In the genomic region with DNA sequence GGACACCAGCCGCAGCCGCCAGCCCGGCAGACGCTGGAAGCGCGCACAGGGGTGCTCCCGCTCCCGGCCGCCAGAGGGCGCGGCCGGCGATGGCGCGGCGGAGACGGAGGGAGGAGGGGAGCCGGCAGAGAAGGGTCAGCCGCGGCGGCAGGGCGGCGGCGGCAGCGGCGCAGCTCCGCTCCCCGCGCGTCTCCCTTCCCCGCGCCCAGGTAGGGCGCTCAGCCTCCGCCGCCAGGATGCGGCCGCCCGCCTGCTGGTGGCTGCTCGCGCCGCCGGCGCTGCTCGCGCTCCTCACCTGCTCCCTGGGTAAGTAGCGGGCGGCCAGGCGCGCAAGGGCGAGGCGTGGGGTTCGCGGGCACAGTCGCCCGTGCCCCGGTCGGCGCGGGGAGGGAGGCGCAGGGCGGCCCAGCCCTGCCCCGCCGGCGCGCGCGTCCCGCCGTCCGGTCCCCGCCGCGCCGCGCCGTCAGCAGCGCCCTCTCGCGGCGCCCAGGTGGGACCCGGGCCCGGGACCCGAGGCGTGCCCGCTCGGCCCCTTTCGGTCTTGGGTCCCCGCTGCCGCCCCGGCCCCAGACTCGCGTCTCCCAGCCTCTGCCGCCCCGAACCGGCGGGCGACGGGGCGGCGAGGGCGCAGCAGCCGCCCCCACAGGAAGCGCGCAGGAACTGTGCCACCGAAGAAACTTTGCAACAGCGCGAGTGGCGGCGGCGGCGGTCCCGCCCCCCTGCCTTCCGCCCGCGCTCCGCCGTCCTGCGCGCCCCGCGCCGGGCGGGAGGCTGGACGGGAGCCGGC, we compare ENCODE assay signal across 8 cellular contexts. TPM values are rescaled to one million over a fixed set of nuclear protein-coding genes. Genes with fewer than 3 reads are reported as not detected.
DNase-seq lines count a peak whose midpoint lies in the region; ATAC-seq and TF ChIP-seq lines count a peak whose summit lies in the region.

A gene (plus strand): TSS at position 127 of the 787 bp plus-strand sequence. CDS start 110 bp downstream, at position 237.

- H3K4me1 ChIP-seq in KMS-11 (ENCODE audit: low read depth, poor library complexity, severe bottlenecking) (peaks cover 6% of the 10 kb centered on the region), SJSA1 (replicated peaks) (peaks cover 28% of the 10 kb centered on the region), gastroesophageal sphincter (peaks cover 0 to 36% (median 7%) of the 10 kb centered on the region in 3 donors), neutrophil (ENCODE audit: control insufficient read depth in 1 of 2, insufficient read depth in 1 of 2, low read depth in 1 of 2, low read length in 1 of 2) (peaks cover 20 to 42% of the 10 kb centered on the region in 2 experiments)

- ATAC-seq in GM21737 (IDR thresholded peaks at IDR 0.05; ENCODE audit: unreplicated experiment) (peak; percentile 84), gastroesophageal sphincter (peak; percentile 95)

- H3K27me3 Mint-ChIP-seq in activated naive CD4-positive, alpha-beta T cell treated with anti-CD3 and anti-CD28 coated beads for 36 hours (ENCODE audit: low read depth): no peaks in the 10 kb centered on the region

- CTCF ChIA-PET in activated naive CD4-positive, alpha-beta T cell treated with anti-CD3 and anti-CD28 coated beads for 36 hours (lab: Charles Lee): interaction anchor here (1.2 to 2.3 kb wide), 5 partner anchors 12 to 129 kb away, joined by 3 to 6 read pairs (median 4); no protein-coding TSS in a partner anchor

- H3K9me3 Mint-ChIP-seq in activated naive CD4-positive, alpha-beta T cell treated with anti-CD3 and anti-CD28 coated beads for 36 hours: no peaks in the 10 kb centered on the region

- intact Hi-C loops in activated naive CD4-positive, alpha-beta T cell treated with anti-CD3 and anti-CD28 coated beads for 36 hours (cut with micrococcal nuclease): loop anchor here (1.0 to 10.0 kb wide), 7 partner anchors 38 to 1605 kb away; a partner anchor contains a TSS

- TF ChIP-seq EP300 in gastroesophageal sphincter (IDR thresholded peaks at IDR 0.05): no peak

- H3K27ac Mint-ChIP-seq in activated naive CD4-positive, alpha-beta T cell treated with anti-CD3 and anti-CD28 coated beads for 36 hours: peak within 1 kb of the TSS; percentile 68

- WGBS in gastroesophageal sphincter (ENCODE audit: low coverage in 1 of 2), 2 donors: no CpG with 5 or more reads among the region's 125 CpGs

- peak within 1 kb of the TSS; percentile 67 for H3K27ac ChIP-seq in KMS-11
- H3K27ac ChIP-seq in SJSA1: peak within 1 kb of the TSS; percentile 88
- peak within 1 kb of the TSS; percentile 75 to 99 (median 97) for H3K27ac ChIP-seq in gastroesophageal sphincter
- H3K27ac ChIP-seq in neutrophil: peak within 1 kb of the TSS; percentile 88
- peak within 1 kb of the TSS; percentile 23 for H3K27ac ChIP-seq in substantia nigra (ENCODE audit: low read depth, low read length, poor library complexity, severe bottlenecking)

- peak within 1 kb of the TSS; percentile 60; the same call in 1 of the 2 replicates for H3K9ac ChIP-seq in KMS-11

- DNase-seq in EH (ENCODE audit: low read depth) (peak; percentile 79), SJSA1 (ENCODE audit: low read depth in 1 of 2, low spot score in 2 of 2) (peak; percentile 68 to 85), substantia nigra (lab: John Stamatoyannopoulos, UW) (peak in 46 of 49 donors; percentile 19 to 80 (median 58))
- peak; percentile 65 for DNase-seq in activated naive CD4-positive, alpha-beta T cell treated with anti-CD3 and anti-CD28 coated beads for 36 hours

- H2AFZ ChIP-seq in KMS-11 (ENCODE audit: low read depth): peak within 1 kb of the TSS; percentile 67

- peak; percentile 19 to 43 for TF ChIP-seq POLR2A in gastroesophageal sphincter (IDR thresholded peaks at IDR 0.05)

- no peaks in the 10 kb centered on the region for H3K79me2 ChIP-seq in KMS-11 (ENCODE audit: insufficient read depth, low read depth)

- no peaks in the 10 kb centered on the region for H3K36me3 Mint-ChIP-seq in activated naive CD4-positive, alpha-beta T cell treated with anti-CD3 and anti-CD28 coated beads for 36 hours (ENCODE audit: low read depth)

- no peaks in the 10 kb centered on the region for H4K20me1 ChIP-seq in KMS-11 (ENCODE audit: insufficient read depth)

- H3K27me3 ChIP-seq in KMS-11 (ENCODE audit: insufficient read depth, low read depth) (no peaks in the 10 kb centered on the region), SJSA1 (replicated peaks) (no peaks in the 10 kb centered on the region), gastroesophageal sphincter (no peaks in the 10 kb centered on the region), neutrophil (no peaks in the 10 kb centered on the region)

- H3K4me3 ChIP-seq in KMS-11 (IDR thresholded peaks at IDR 0.05; ENCODE audit: insufficient read depth, low read depth, low read length): no peak within 1 kb of the TSS
- H3K4me3 ChIP-seq in SJSA1: peak within 1 kb of the TSS; percentile 99
- H3K4me3 ChIP-seq in gastroesophageal sphincter: peak within 1 kb of the TSS; percentile 71 to 78
- peak within 1 kb of the TSS; percentile 69 to 71 for H3K4me3 ChIP-seq in neutrophil (ENCODE audit: low read depth in 1 of 2, low read length in 1 of 2)

- peaks cover 5% of the 10 kb centered on the region; the same call in 1 of the 2 replicates for H3K9me3 ChIP-seq in SJSA1 (replicated peaks)
- no peaks in the 10 kb centered on the region for H3K9me3 ChIP-seq in gastroesophageal sphincter
- H3K9me3 ChIP-seq in neutrophil: no peaks in the 10 kb centered on the region

- H3K36me3 ChIP-seq in KMS-11 (ENCODE audit: insufficient read depth) (no peaks in the 10 kb centered on the region), SJSA1 (peaks cover 9% of the 10 kb centered on the region), gastroesophageal sphincter (no peaks in the 10 kb centered on the region), neutrophil (no peaks in the 10 kb centered on the region)

- TF ChIP-seq CTCF in KMS-11 (conservative IDR thresholded peaks at IDR 0.05; ENCODE audit: low read depth, low read length) (0 out of 2 replicates have a peak, but pooled peaks have one; percentile 26), gastroesophageal sphincter (IDR thresholded peaks at IDR 0.05) (peak; percentile 87 to 97 (median 91)), neutrophil (IDR thresholded peaks at IDR 0.05) (peak; percentile 95)

- peak within 1 kb of the TSS; percentile 71 for H3K4me2 ChIP-seq in KMS-11

- peaks cover 26% of the 10 kb centered on the region for H3K4me1 Mint-ChIP-seq in activated naive CD4-positive, alpha-beta T cell treated with anti-CD3 and anti-CD28 coated beads for 36 hours (ENCODE audit: low read depth)

- peak within 1 kb of the TSS; percentile 83 for H3K4me3 Mint-ChIP-seq in activated naive CD4-positive, alpha-beta T cell treated with anti-CD3 and anti-CD28 coated beads for 36 hours

RNA-seq across cellular contexts. Expression of the gene that starts here (rescaled TPM):
- 19.5 and 22.3 TPM in 2 replicates for total RNA-seq in SJSA1 (2014; rRNA removed; shearing (Covaris generic))
- 1 to 10 TPM; 1.2 to 1.5 TPM for total RNA-seq in activated naive CD4-positive, alpha-beta T cell treated with anti-CD3 and anti-CD28 coated beads for 36 hours
- 10 to 100 TPM in 1 of 4 donors, 1 to 10 TPM in 3; 6.2 to 15.2 (median 7.8) TPM for total RNA-seq in gastroesophageal sphincter

Comparison
In these comparisons a context has a peak if more than half of its experiments do, and no peak if none do; other contexts are left out.
1. H3K27ac ChIP-seq: peak in every context shown above with its lines; median percentile 97 in gastroesophageal sphincter; 88 in SJSA1; 88 in neutrophil; 67 in KMS-11; 23 in substantia nigra.
2. CTCF ChIP-seq: peak in every context shown above with its lines; median percentile 95 in neutrophil; 91 in gastroesophageal sphincter; 26 in KMS-11.